Comparison of ENCODE assay signal across 12 cellular contexts in the genomic region with DNA sequence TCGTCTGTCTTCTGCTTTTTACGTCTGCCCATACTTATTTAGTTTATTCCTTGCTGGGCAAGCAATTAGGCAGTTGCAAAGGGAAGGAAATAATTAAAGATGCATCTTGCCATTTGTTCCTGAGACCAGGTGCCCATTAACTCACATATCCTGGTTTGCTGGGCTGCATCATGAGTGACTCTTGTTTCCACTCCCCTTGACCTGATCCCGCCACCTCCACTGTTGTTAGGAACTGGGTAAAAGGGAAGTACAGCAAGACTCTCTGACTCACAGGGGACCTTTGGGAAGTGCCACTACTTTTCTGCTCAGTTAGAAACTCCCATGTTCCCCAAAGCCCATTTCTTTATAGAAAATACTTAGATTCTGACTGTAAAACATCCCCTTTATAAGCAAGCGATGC.
DNase-seq lines count a peak whose midpoint lies in the region; ATAC-seq and TF ChIP-seq lines count a peak whose summit lies in the region.
"Had no signal": no experiment of that assay in that cellular context is flagged by ENCODE, and none has a peak within 500 bp of the region (broad histone marks: within the 10 kb centered on the region; RNA-seq: fewer than 3 reads in every experiment).

No MANE protein-coding gene starts in this region.

- H3K23ac ChIP-seq in trophoblast cell (ENCODE audit: low read length): no peak overlapping the region

- peaks cover 49% of the 10 kb centered on the region for H3K4me1 ChIP-seq in PC-3 (ENCODE audit: insufficient read depth, low read length)
- peaks cover 28% of the 10 kb centered on the region for H3K4me1 ChIP-seq in foreskin keratinocyte
- H3K4me1 ChIP-seq in trophoblast cell (ENCODE audit: control insufficient read depth in 1 of 2, insufficient read depth in 2 of 2, low read length in 2 of 2): peaks cover 12 to 18% of the 10 kb centered on the region in 2 experiments
- H3K4me1 ChIP-seq in GM23338 (ENCODE audit: insufficient read depth): no peaks in the 10 kb centered on the region

- H3K27ac Mint-ChIP-seq in activated CD4-positive, alpha-beta memory T cell treated with anti-CD3 and anti-CD28 coated beads for 36 hours: no peak overlapping the region
- no peak overlapping the region for H3K27ac Mint-ChIP-seq in GM23338

- H3K18ac ChIP-seq in trophoblast cell (ENCODE audit: low read length): no peak overlapping the region

- no peaks in the 10 kb centered on the region for H3K9me2 ChIP-seq in PC-3 (replicated peaks; ENCODE audit: low read length)
- peaks cover 10% of the 10 kb centered on the region for H3K9me2 ChIP-seq in GM23338 (ENCODE audit: insufficient read depth)

- H3K36me3 ChIP-seq in PC-3 (ENCODE audit: low read depth, low read length) (no peaks in the 10 kb centered on the region), trophoblast cell (ENCODE audit: control insufficient read depth in 1 of 2, insufficient read depth in 2 of 2, low read length in 2 of 2) (peaks cover 3% of the 10 kb centered on the region in 2 experiments), GM23338 (ENCODE audit: insufficient read depth) (no peaks in the 10 kb centered on the region)

- H3K14ac ChIP-seq in trophoblast cell (ENCODE audit: low read length): peak overlapping the region; percentile 83

- DNase-seq in DMS53 (lab: John Stamatoyannopoulos, UW) (peak; percentile 82), PC-3 (peak; percentile 62), foreskin keratinocyte (peak in 1 of 2 donors; percentile 27), trophoblast cell (peak; percentile 68 to 75), HuH-7.5 (ENCODE audit: low spot score) (no peak), G401 (ENCODE audit: low spot score) (no peak), GM23338 (ENCODE audit: low spot score) (no peak)
- no peak for DNase-seq in activated CD4-positive, alpha-beta memory T cell treated with anti-CD3 and anti-CD28 coated beads for 36 hours
- DNase-seq: activated B cell treated with CpG ODN at 0.5 μM for 24 hours; DMS 273 treated with DMSO at 0.1 percent for 48 hours; stimulated activated CD4-positive, alpha-beta T cell treated with anti-CD3 and anti-CD28 coated beads, Interleukin-15, amount 100 ng/mL, for 24 hours had no signal

- H3K36me3 Mint-ChIP-seq in activated CD4-positive, alpha-beta memory T cell treated with anti-CD3 and anti-CD28 coated beads for 36 hours: peaks cover 71% of the 10 kb centered on the region
- peaks cover 18% of the 10 kb centered on the region; the same call in 2 of the 3 replicates for H3K36me3 Mint-ChIP-seq in GM23338 (ENCODE audit: low read depth)

- peak overlapping the region; percentile 91 for H4K91ac ChIP-seq in trophoblast cell (ENCODE audit: low read depth, low read length)

- H3K27me3 ChIP-seq in PC-3 (ENCODE audit: low read length): no peaks in the 10 kb centered on the region
- no peaks in the 10 kb centered on the region for H3K27me3 ChIP-seq in foreskin keratinocyte
- H3K27me3 ChIP-seq in trophoblast cell (ENCODE audit: insufficient read depth, low read length): no peaks in the 10 kb centered on the region
- H3K27me3 ChIP-seq in GM23338 (ENCODE audit: insufficient read depth): no peaks in the 10 kb centered on the region
- H3K27me3 ChIP-seq: adrenal gland had no signal

- H3K79me1 ChIP-seq in trophoblast cell (ENCODE audit: low read length): peaks cover 17% of the 10 kb centered on the region

- CTCF ChIA-PET in PC-3 (lab: Charles Lee): no interaction called here
- CTCF ChIA-PET in activated CD4-positive, alpha-beta memory T cell treated with anti-CD3 and anti-CD28 coated beads for 36 hours (lab: Charles Lee): no interaction called here

- TSS peak; percentile 49 for BruUV-seq in PC-3 (replicated peaks; lab: Mats Ljungman, UMichigan)

- H3K27ac ChIP-seq in PC-3 (ENCODE audit: low read length): peak overlapping the region; percentile 100
- no peak overlapping the region for H3K27ac ChIP-seq in foreskin keratinocyte
- peak overlapping the region; percentile 92 for H3K27ac ChIP-seq in trophoblast cell (ENCODE audit: low read depth, low read length)
- H3K27ac ChIP-seq in GM23338 (ENCODE audit: low read depth): no peak overlapping the region

- H3K4me2 ChIP-seq in PC-3 (ENCODE audit: low read length) (peak overlapping the region; percentile 92), trophoblast cell (ENCODE audit: low read length) (peak overlapping the region; percentile 8), GM23338 (no peak overlapping the region)

- intact Hi-C loops in PC-3 (cut with micrococcal nuclease): loop anchor here (2.0 to 10.0 kb wide), 3 partner anchors 90 to 300 kb away; no protein-coding TSS in a partner anchor
- intact Hi-C loops in activated CD4-positive, alpha-beta memory T cell treated with anti-CD3 and anti-CD28 coated beads for 36 hours (cut with micrococcal nuclease): no loop called here

- no peaks in the 10 kb centered on the region for H3K27me3 Mint-ChIP-seq in activated CD4-positive, alpha-beta memory T cell treated with anti-CD3 and anti-CD28 coated beads for 36 hours
- H3K27me3 Mint-ChIP-seq in GM23338 (ENCODE audit: insufficient read depth, low read depth, poor library complexity): no peaks in the 10 kb centered on the region
- H3K27me3 Mint-ChIP-seq: activated B cell treated with CpG ODN at 0.5 μM for 24 hours had no signal

- H3K4me3 Mint-ChIP-seq in activated CD4-positive, alpha-beta memory T cell treated with anti-CD3 and anti-CD28 coated beads for 36 hours: no peak overlapping the region
- H3K4me3 Mint-ChIP-seq in GM23338: no peak overlapping the region
- H3K4me3 Mint-ChIP-seq: activated B cell treated with CpG ODN at 0.5 μM for 24 hours had no signal

- in situ Hi-C loops in G401 (cut with HindIII; ENCODE audit: low sequenced_read_pairs): no loop called here

- H4K20me1 ChIP-seq in PC-3 (ENCODE audit: low read length) (no peaks in the 10 kb centered on the region), GM23338 (replicated peaks; ENCODE audit: insufficient read depth) (no peaks in the 10 kb centered on the region)

- H2BK5ac ChIP-seq in trophoblast cell (ENCODE audit: low read depth, low read length, poor library complexity): peak overlapping the region; percentile 91

- H4K8ac ChIP-seq in trophoblast cell (ENCODE audit: low read depth, low read length): no peak overlapping the region

- H3K9me3 ChIP-seq in PC-3 (ENCODE audit: low read length) (no peaks in the 10 kb centered on the region), trophoblast cell (ENCODE audit: insufficient read depth, low read depth, low read length) (no peaks in the 10 kb centered on the region)
- H3K9me3 ChIP-seq: adrenal gland had no signal

- no peaks in the 10 kb centered on the region for H3K9me3 Mint-ChIP-seq in activated CD4-positive, alpha-beta memory T cell treated with anti-CD3 and anti-CD28 coated beads for 36 hours
- no peaks in the 10 kb centered on the region for H3K9me3 Mint-ChIP-seq in GM23338

- POLR2A ChIA-PET in PC-3 (lab: Charles Lee; ENCODE audit: unreplicated experiment): no interaction called here
- POLR2A ChIA-PET in activated CD4-positive, alpha-beta memory T cell treated with anti-CD3 and anti-CD28 coated beads for 36 hours (lab: Charles Lee): no interaction called here

- no peak overlapping the region for H2AFZ ChIP-seq in PC-3 (ENCODE audit: low read length)
- H2AFZ ChIP-seq in trophoblast cell (ENCODE audit: insufficient read depth, low read length, poor library complexity): no peak overlapping the region
- no peak overlapping the region for H2AFZ ChIP-seq in GM23338

- H2BK12ac ChIP-seq in trophoblast cell (ENCODE audit: low read length): peak overlapping the region; percentile 20

- no peaks in the 10 kb centered on the region for H3K79me2 ChIP-seq in PC-3 (ENCODE audit: low read length)
- no peaks in the 10 kb centered on the region for H3K79me2 ChIP-seq in trophoblast cell (ENCODE audit: control insufficient read depth, insufficient read depth, low read length, poor library complexity)
- no peaks in the 10 kb centered on the region for H3K79me2 ChIP-seq in GM23338 (replicated peaks; ENCODE audit: insufficient read depth)

- no peak overlapping the region for H2AK5ac ChIP-seq in trophoblast cell (ENCODE audit: low read length)

- peaks cover 23% of the 10 kb centered on the region for H3K4me1 Mint-ChIP-seq in activated CD4-positive, alpha-beta memory T cell treated with anti-CD3 and anti-CD28 coated beads for 36 hours (ENCODE audit: low read depth)
- H3K4me1 Mint-ChIP-seq in GM23338: peaks cover 5% of the 10 kb centered on the region; the same call in 2 of the 3 replicates

- ATAC-seq in PC-3: peak; percentile 45
- ATAC-seq in foreskin keratinocyte: peak; percentile 24
- ATAC-seq in GM23338: no peak

- peak overlapping the region; percentile 58 for H3K4me3 ChIP-seq in PC-3 (ENCODE audit: low read length)
- H3K4me3 ChIP-seq in trophoblast cell (ENCODE audit: low read depth, low read length): no peak overlapping the region
- no peak overlapping the region for H3K4me3 ChIP-seq in GM23338
- H3K4me3 ChIP-seq: adrenal gland had no signal

- no peak overlapping the region for H3K4ac ChIP-seq in trophoblast cell (ENCODE audit: low read depth, low read length)

- WGBS in trophoblast cell (ENCODE audit: extremely low coverage, insufficient coverage, insufficient read length): no CpG with 5 or more reads among the region's 4 CpGs

- TF ChIP-seq CTCF in PC-3 (conservative IDR thresholded peaks at IDR 0.05; ENCODE audit: low read depth, low read length) (no peak), foreskin keratinocyte (conservative IDR thresholded peaks at IDR 0.05) (no peak), GM23338 (conservative IDR thresholded peaks at IDR 0.05; ENCODE audit: low read depth in 2 of 2) (no peak)

- H4K12ac ChIP-seq in trophoblast cell (ENCODE audit: low read depth, low read length): no peak overlapping the region

- no peaks in the 10 kb centered on the region for H3F3A ChIP-seq in PC-3 (ENCODE audit: low read length, unreplicated experiment)
- no peaks in the 10 kb centered on the region for H3F3A ChIP-seq in GM23338 (replicated peaks; ENCODE audit: low read depth)

- H3K9ac ChIP-seq in PC-3 (ENCODE audit: low read length): peak overlapping the region; percentile 89
- no peak overlapping the region for H3K9ac ChIP-seq in trophoblast cell (ENCODE audit: low read length)

- H2BK120ac ChIP-seq in trophoblast cell (ENCODE audit: insufficient read depth, low read length, poor library complexity): peak overlapping the region; percentile 89

TF ChIP-seq in GM23338, 12 proteins besides CTCF, POLR2A, EP300 and RAD21 (continues in another document):
- TF ChIP-seq STAT1 (IDR thresholded peaks at IDR 0.05; ENCODE audit: unreplicated experiment) (no peak), EZH2 (IDR thresholded peaks at IDR 0.05; ENCODE audit: low read depth, unreplicated experiment) (no peak), ZNF331 (CRISPR knock-in tag; IDR thresholded peaks at IDR 0.05; ENCODE audit: low read depth) (no peak)
- TF ChIP-seq, protein P1, sequence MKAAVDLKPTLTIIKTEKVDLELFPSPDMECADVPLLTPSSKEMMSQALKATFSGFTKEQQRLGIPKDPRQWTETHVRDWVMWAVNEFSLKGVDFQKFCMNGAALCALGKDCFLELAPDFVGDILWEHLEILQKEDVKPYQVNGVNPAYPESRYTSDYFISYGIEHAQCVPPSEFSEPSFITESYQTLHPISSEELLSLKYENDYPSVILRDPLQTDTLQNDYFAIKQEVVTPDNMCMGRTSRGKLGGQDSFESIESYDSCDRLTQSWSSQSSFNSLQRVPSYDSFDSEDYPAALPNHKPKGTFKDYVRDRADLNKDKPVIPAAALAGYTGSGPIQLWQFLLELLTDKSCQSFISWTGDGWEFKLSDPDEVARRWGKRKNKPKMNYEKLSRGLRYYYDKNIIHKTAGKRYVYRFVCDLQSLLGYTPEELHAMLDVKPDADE (IDR thresholded peaks at IDR 0.05): no peak

Comparison
In these comparisons a context has a peak if more than half of its experiments do, and no peak if none do; other contexts are left out.
1. DNase-seq: peak in DMS53 (single experiment), PC-3 (single experiment) and trophoblast cell (2 of 2); none in HuH-7.5 (single experiment), G401 (single experiment), activated CD4-positive, alpha-beta memory T cell treated with anti-CD3 and anti-CD28 coated beads for 36 hours (single experiment) and GM23338 (single experiment).
2. H3K27ac ChIP-seq: peak in PC-3 (single experiment) and trophoblast cell (single experiment); none in foreskin keratinocyte (single experiment) and GM23338 (single experiment).